13 cellular contexts compared by ENCODE assay signal in genomic region chr11:43508511-43508918, GRCh38.
DNase-seq lines count a peak whose midpoint lies in the region; ATAC-seq and TF ChIP-seq lines count a peak whose summit lies in the region.
"Had no signal": no experiment of that assay in that cellular context is flagged by ENCODE, and none has a peak within 500 bp of the region (broad histone marks: within the 10 kb centered on the region; RNA-seq: fewer than 3 reads in every experiment).

No MANE protein-coding gene starts in this region.

- H3K36me3 ChIP-seq in GM23248 (ENCODE audit: low read depth) (no peaks in the 10 kb centered on the region), mammary epithelial cell (ENCODE audit: insufficient read depth, low read length) (no peaks in the 10 kb centered on the region), osteoblast (ENCODE audit: insufficient read depth, low read length) (no peaks in the 10 kb centered on the region), upper lobe of right lung (no peaks in the 10 kb centered on the region)

- H3K27ac ChIP-seq in GM23248, result peak overlapping the region; percentile 33
- no peak overlapping the region for H3K27ac ChIP-seq in mammary epithelial cell (ENCODE audit: insufficient read depth, low read depth, low read length)
- peak overlapping the region; percentile 50 for H3K27ac ChIP-seq in osteoblast (ENCODE audit: low read depth, low read length)
- no peak overlapping the region for H3K27ac ChIP-seq in upper lobe of right lung

- H3K9ac ChIP-seq in GM23248, result no peak overlapping the region
- no peak overlapping the region for H3K9ac ChIP-seq in mammary epithelial cell (ENCODE audit: insufficient read depth, low read length)

- in situ Hi-C loops in GM23248 (cut with MboI), result no loop called here
- in situ Hi-C loops in mammary epithelial cell (cut with MboI; ENCODE audit: low sequenced_read_pairs in 2 of 2), result loop anchor here in 1 of 2 donors (10.0 kb wide), 1 partner anchor 66 kb away; no protein-coding TSS in a partner anchor

- no TSS peak for BruUV-seq in mammary epithelial cell (replicated peaks; lab: Mats Ljungman, UMichigan)

- no peak overlapping the region for H3K4me3 ChIP-seq in GM23248
- H3K4me3 ChIP-seq in mammary epithelial cell (replicated peaks in 1 of 3; ENCODE audit: insufficient read depth in 1 of 3, low read depth in 2 of 3, low read length in 3 of 3), result no peak overlapping the region
- H3K4me3 ChIP-seq in osteoblast (ENCODE audit: insufficient read depth, low read length), result no peak overlapping the region
- no peak overlapping the region for H3K4me3 ChIP-seq in upper lobe of right lung

- H3K4me1 ChIP-seq in GM23248 (ENCODE audit: insufficient read depth) (peaks cover 20% of the 10 kb centered on the region), mammary epithelial cell (ENCODE audit: insufficient read depth, low read length) (peaks cover 16% of the 10 kb centered on the region), osteoblast (ENCODE audit: insufficient read depth, low read length) (peaks cover 17% of the 10 kb centered on the region), upper lobe of right lung (no peaks in the 10 kb centered on the region)

- H3F3A ChIP-seq in GM23248 (ENCODE audit: insufficient read depth), result peaks cover 15% of the 10 kb centered on the region

- no peaks in the 10 kb centered on the region for H3K79me2 ChIP-seq in GM23248 (ENCODE audit: insufficient read depth)
- H3K79me2 ChIP-seq in mammary epithelial cell (ENCODE audit: insufficient read depth, low read length), result no peaks in the 10 kb centered on the region
- H3K79me2 ChIP-seq in osteoblast (ENCODE audit: insufficient read depth, low read length), result no peaks in the 10 kb centered on the region

- 7 to 8% methylated on average over 3 of the region's 3 CpGs for WGBS in GM23248 (ENCODE audit: low coverage in 1 of 2, low lambda C conversion rate in 2 of 2, missing lambda C conversion rate in 2 of 2), 2 experiments
- 31% methylated on average over 3 of the region's 3 CpGs for WGBS in mammary epithelial cell (ENCODE audit: low coverage, missing lambda C conversion rate)

- H2AFZ ChIP-seq in GM23248 (no peak overlapping the region), mammary epithelial cell (ENCODE audit: low read depth, low read length) (peak overlapping the region; percentile 54), osteoblast (ENCODE audit: low read length) (peak overlapping the region; percentile 18)

- dilution Hi-C loops in mammary epithelial cell (cut with HindIII; ENCODE audit: low sequenced_read_pairs), result no loop called here

- CTCF ChIA-PET in mammary epithelial cell (lab: Charles Lee; ENCODE audit: low non-redundant PET), result interaction anchor here (0.6 kb wide), 2 partner anchors 46 to 65 kb away, joined by 3 read pairs; no protein-coding TSS in a partner anchor

- no peaks in the 10 kb centered on the region for H3K9me2 ChIP-seq in GM23248 (ENCODE audit: insufficient read depth)

- no peak overlapping the region for H3K4me2 ChIP-seq in GM23248 (ENCODE audit: unreplicated experiment)
- H3K4me2 ChIP-seq in mammary epithelial cell (ENCODE audit: insufficient read depth, low read depth, low read length), result no peak overlapping the region
- peak overlapping the region; percentile 56 for H3K4me2 ChIP-seq in osteoblast (ENCODE audit: insufficient read depth, low read length)

- peak; percentile 93 for DNase-seq in GM23248
- DNase-seq in NCI-H226, result peak; percentile 72
- DNase-seq in mammary epithelial cell, result peak; percentile 77
- peak; percentile 89 for DNase-seq in osteoblast (ENCODE audit: insufficient read length, low spot score, missing footprints)
- no peak for DNase-seq in stimulated activated CD4-positive, alpha-beta T cell treated with anti-CD3 and anti-CD28 coated beads, Interleukin-2, amount 100 ng/mL, for 24 hours
- no peak for DNase-seq in upper lobe of right lung
- DNase-seq in activated CD4-positive, alpha-beta T cell treated with anti-CD3 and anti-CD28 coated beads for 4 hours, result no peak
- DNase-seq in NCI-H510A treated with DMSO at 0.1 percent for 48 hours (lab: John Stamatoyannopoulos, UW), result no peak
- DNase-seq: activated CD4-positive, alpha-beta T cell treated with anti-CD3 and anti-CD28 coated beads for 48 hours; activated naive CD4-positive, alpha-beta T cell; effector CD4-positive, alpha-beta T cell; NCI-H1436 treated with DMSO at 0.1 percent for 48 hours; SHP77 treated with DMSO at 0.1 percent for 48 hours had no signal

- H4K20me1 ChIP-seq in GM23248 (ENCODE audit: insufficient read depth) (no peaks in the 10 kb centered on the region), mammary epithelial cell (ENCODE audit: insufficient read depth, low read length) (no peaks in the 10 kb centered on the region), osteoblast (ENCODE audit: insufficient read depth, low read length) (no peaks in the 10 kb centered on the region)

- no peak for TF ChIP-seq CTCF in mammary epithelial cell (conservative IDR thresholded peaks at IDR 0.05 in 1 of 2, IDR thresholded peaks at IDR 0.05 in 1 of 2; ENCODE audit: extremely low read depth in 1 of 2, insufficient read depth in 1 of 2, low read depth in 1 of 2, low read length in 2 of 2)
- TF ChIP-seq CTCF in osteoblast (IDR thresholded peaks at IDR 0.05; ENCODE audit: extremely low read depth, low read depth, low read length), result no peak
- TF ChIP-seq CTCF in upper lobe of right lung (IDR thresholded peaks at IDR 0.05), result no peak

- no peak for ATAC-seq in upper lobe of right lung

- H3K27me3 ChIP-seq in GM23248 (replicated peaks; ENCODE audit: insufficient read depth), result no peaks in the 10 kb centered on the region
- no peaks in the 10 kb centered on the region for H3K27me3 ChIP-seq in mammary epithelial cell (ENCODE audit: insufficient read depth, low read length)
- H3K27me3 ChIP-seq in osteoblast (ENCODE audit: insufficient read depth, low read length), result no peaks in the 10 kb centered on the region
- no peaks in the 10 kb centered on the region for H3K27me3 ChIP-seq in upper lobe of right lung

- intact Hi-C loops in mammary epithelial cell (cut with micrococcal nuclease) (loop anchor here (1.0 to 5.0 kb wide), 2 partner anchors 59 to 529 kb away; no protein-coding TSS in a partner anchor), upper lobe of right lung (cut with DNase I) (no loop called here)

- H3K9me3 ChIP-seq in GM23248 (ENCODE audit: low read depth) (no peaks in the 10 kb centered on the region), mammary epithelial cell (replicated peaks; ENCODE audit: insufficient read depth, low read length) (no peaks in the 10 kb centered on the region), osteoblast (ENCODE audit: low read depth, low read length) (no peaks in the 10 kb centered on the region), upper lobe of right lung (no peaks in the 10 kb centered on the region)

Comparison
In these comparisons a context has a peak if more than half of its experiments do, and no peak if none do; other contexts are left out.
1. DNase-seq: peak in GM23248 (single experiment), NCI-H226 (single experiment), mammary epithelial cell (single experiment) and osteoblast (single experiment); none in stimulated activated CD4-positive, alpha-beta T cell treated with anti-CD3 and anti-CD28 coated beads, Interleukin-2, amount 100 ng/mL, for 24 hours (0 of 2), upper lobe of right lung (single experiment), activated CD4-positive, alpha-beta T cell treated with anti-CD3 and anti-CD28 coated beads for 4 hours (0 of 2) and NCI-H510A treated with DMSO at 0.1 percent for 48 hours (single experiment).
2. H3K27ac ChIP-seq: peak in GM23248 (single experiment) and osteoblast (single experiment); none in mammary epithelial cell (single experiment) and upper lobe of right lung (single experiment).